8 cellular contexts compared by ENCODE assay signal in genomic region chr15:98442379-98442833, GRCh38.
DNase-seq lines count a peak whose midpoint lies in the region; ATAC-seq, FAIRE-seq and TF ChIP-seq lines count a peak whose summit lies in the region.

No MANE protein-coding gene starts in this region.

- H3K9me3 Mint-ChIP-seq in activated naive CD4-positive, alpha-beta T cell treated with anti-CD3 and anti-CD28 coated beads for 36 hours, result no peaks in the 10 kb centered on the region

- H3K27ac Mint-ChIP-seq in activated naive CD4-positive, alpha-beta T cell treated with anti-CD3 and anti-CD28 coated beads for 36 hours, result no peak overlapping the region

- H2AFZ ChIP-seq in PC-9, result no peak overlapping the region

- CTCF ChIA-PET in PC-9 (lab: Charles Lee), result no interaction called here
- CTCF ChIA-PET in activated naive CD4-positive, alpha-beta T cell treated with anti-CD3 and anti-CD28 coated beads for 36 hours (lab: Charles Lee), result interaction anchor here (0.6 to 1.3 kb wide), 7 partner anchors 14 to 635 kb away, joined by 3 to 5 read pairs (median 3); no protein-coding TSS in a partner anchor

- DNase-seq in EH (ENCODE audit: low read depth) (peak; percentile 91), HTR-8/SVneo (ENCODE audit: insufficient read length, low spot score) (peak; percentile 86), PC-9 (peak; percentile 74 to 79), left cardiac atrium (no peak), retinal pigment epithelial cell (ENCODE audit: low read depth) (peak; percentile 43), cerebellar nuclear complex (lab: John Stamatoyannopoulos, UW) (no peak)
- DNase-seq in activated naive CD4-positive, alpha-beta T cell treated with anti-CD3 and anti-CD28 coated beads for 36 hours, result peak; percentile 83

- H3K4me2 ChIP-seq in PC-9, result peak overlapping the region; percentile 39

- H3F3A ChIP-seq in PC-9 (ENCODE audit: insufficient read depth, low read depth), result no peaks in the 10 kb centered on the region

- BruUV-seq in PC-9 (replicated peaks; lab: Mats Ljungman, UMichigan), result no TSS peak

- no peaks in the 10 kb centered on the region for H3K9me2 ChIP-seq in PC-9 (ENCODE audit: insufficient read depth)

- H4K20me1 ChIP-seq in PC-9 (ENCODE audit: insufficient read depth), result no peaks in the 10 kb centered on the region; the same call in 1 of the 2 replicates

- H3K4me1 ChIP-seq in PC-9 (replicated peaks; ENCODE audit: insufficient read depth), result peaks cover 15% of the 10 kb centered on the region

- H3K27me3 Mint-ChIP-seq in activated naive CD4-positive, alpha-beta T cell treated with anti-CD3 and anti-CD28 coated beads for 36 hours (ENCODE audit: low read depth), result peaks cover 17% of the 10 kb centered on the region

- H3K36me3 ChIP-seq in PC-9 (ENCODE audit: low read depth), result no peaks in the 10 kb centered on the region

- H3K4me3 Mint-ChIP-seq in activated naive CD4-positive, alpha-beta T cell treated with anti-CD3 and anti-CD28 coated beads for 36 hours, result no peak overlapping the region

- intact Hi-C loops in PC-9 (cut with micrococcal nuclease; ENCODE audit: unreplicated experiment), result loop anchor here (1.0 to 5.0 kb wide), 6 partner anchors 204 to 770 kb away; no protein-coding TSS in a partner anchor
- intact Hi-C loops in activated naive CD4-positive, alpha-beta T cell treated with anti-CD3 and anti-CD28 coated beads for 36 hours (cut with micrococcal nuclease), result loop anchor here (1.0 to 5.0 kb wide), 8 partner anchors 76 to 770 kb away; no protein-coding TSS in a partner anchor
- intact Hi-C loops in left cardiac atrium (cut with DNase I), result loop anchor here (2.0 to 10.0 kb wide), 3 partner anchors 632 to 762 kb away; no protein-coding TSS in a partner anchor

- peak; percentile 77 for FAIRE-seq in HTR-8/SVneo (lab: Jason Lieb, UNC)

- H3K9me3 ChIP-seq in PC-9 (ENCODE audit: insufficient read depth, low read depth), result no peaks in the 10 kb centered on the region

- POLR2A ChIA-PET in PC-9 (lab: Charles Lee; ENCODE audit: unreplicated experiment), result no interaction called here

- no peak overlapping the region for H3K4me3 ChIP-seq in PC-9
- H3K4me3 ChIP-seq in retinal pigment epithelial cell (ENCODE audit: low read length), result no peak overlapping the region

- peak; percentile 88 for TF ChIP-seq CTCF in PC-9 (conservative IDR thresholded peaks at IDR 0.05)
- peak; percentile 93 for TF ChIP-seq CTCF in retinal pigment epithelial cell (conservative IDR thresholded peaks at IDR 0.05; ENCODE audit: low read depth, low read length)

- H3K27ac ChIP-seq in PC-9, result no peak overlapping the region

- H3K36me3 Mint-ChIP-seq in activated naive CD4-positive, alpha-beta T cell treated with anti-CD3 and anti-CD28 coated beads for 36 hours (ENCODE audit: low read depth), result no peaks in the 10 kb centered on the region

- ATAC-seq in GM21390 (IDR thresholded peaks at IDR 0.05; ENCODE audit: unreplicated experiment), result peak; percentile 74
- ATAC-seq in left cardiac atrium, result peak; percentile 68 to 73

- peaks cover 2% of the 10 kb centered on the region for H3K4me1 Mint-ChIP-seq in activated naive CD4-positive, alpha-beta T cell treated with anti-CD3 and anti-CD28 coated beads for 36 hours (ENCODE audit: low read depth)

- peaks cover 24% of the 10 kb centered on the region; the same call in 1 of the 2 replicates for H3K27me3 ChIP-seq in PC-9 (ENCODE audit: insufficient read depth, low read depth)

- no peaks in the 10 kb centered on the region for H3K79me2 ChIP-seq in PC-9 (ENCODE audit: low read depth)

Comparison
In these comparisons a context has a peak if more than half of its experiments do, and no peak if none do; other contexts are left out.
1. DNase-seq: peak in EH (single experiment), HTR-8/SVneo (single experiment), PC-9 (2 of 2), activated naive CD4-positive, alpha-beta T cell treated with anti-CD3 and anti-CD28 coated beads for 36 hours (single experiment) and retinal pigment epithelial cell (single experiment); none in left cardiac atrium (single experiment) and cerebellar nuclear complex (0 of 2).